ENCODE assay signal across 1 cellular context in the genomic region with DNA sequence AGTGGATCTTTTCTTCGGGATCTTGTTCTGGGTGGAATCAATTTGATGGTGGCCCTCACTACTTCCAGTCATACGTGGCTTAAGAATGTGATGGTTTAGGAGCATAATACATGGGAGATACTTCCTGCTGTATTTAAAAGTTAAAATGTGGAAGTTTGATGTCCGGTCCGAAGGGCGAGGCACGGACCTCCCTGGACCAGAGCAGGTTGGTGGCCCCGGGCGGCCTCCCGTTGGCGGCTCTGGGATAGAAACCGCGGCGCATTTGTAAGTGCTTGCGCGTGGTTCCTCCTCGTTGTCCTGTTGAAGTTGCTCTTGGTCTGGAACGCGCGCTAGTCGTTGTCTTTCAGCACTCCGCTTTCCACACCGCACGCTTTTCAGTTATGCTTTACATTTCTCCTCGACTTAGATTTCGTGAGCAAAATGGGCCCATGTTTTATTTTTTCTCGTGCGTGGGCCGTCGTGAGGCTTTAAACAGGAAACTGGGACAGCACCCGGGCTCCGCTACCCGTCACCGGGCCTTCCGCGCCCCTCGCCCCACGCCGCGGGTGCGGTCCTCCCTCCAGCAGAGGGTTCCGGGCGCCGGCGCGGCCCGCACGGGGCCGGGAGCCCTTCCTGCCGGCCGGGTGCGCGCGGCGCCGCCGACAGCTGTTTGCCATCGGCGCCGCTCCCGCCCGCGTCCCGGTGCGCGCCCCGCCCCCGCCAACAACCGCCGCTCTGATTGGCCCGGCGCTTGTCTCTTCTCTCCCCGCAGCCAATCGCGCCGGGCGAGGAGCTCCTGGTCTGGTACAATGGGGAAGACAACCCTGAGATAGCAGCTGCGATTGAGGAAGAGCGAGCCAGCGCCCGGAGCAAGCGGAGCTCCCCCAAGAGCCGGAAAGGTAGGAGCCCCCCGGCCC.
TF ChIP-seq lines count a peak whose summit lies in the region.

No MANE protein-coding gene starts in this region.

TF ChIP-seq in K562, 482 proteins besides CTCF, POLR2A, EP300 and RAD21 (continued from another document and continues in another):
- TF ChIP-seq, protein P1, sequence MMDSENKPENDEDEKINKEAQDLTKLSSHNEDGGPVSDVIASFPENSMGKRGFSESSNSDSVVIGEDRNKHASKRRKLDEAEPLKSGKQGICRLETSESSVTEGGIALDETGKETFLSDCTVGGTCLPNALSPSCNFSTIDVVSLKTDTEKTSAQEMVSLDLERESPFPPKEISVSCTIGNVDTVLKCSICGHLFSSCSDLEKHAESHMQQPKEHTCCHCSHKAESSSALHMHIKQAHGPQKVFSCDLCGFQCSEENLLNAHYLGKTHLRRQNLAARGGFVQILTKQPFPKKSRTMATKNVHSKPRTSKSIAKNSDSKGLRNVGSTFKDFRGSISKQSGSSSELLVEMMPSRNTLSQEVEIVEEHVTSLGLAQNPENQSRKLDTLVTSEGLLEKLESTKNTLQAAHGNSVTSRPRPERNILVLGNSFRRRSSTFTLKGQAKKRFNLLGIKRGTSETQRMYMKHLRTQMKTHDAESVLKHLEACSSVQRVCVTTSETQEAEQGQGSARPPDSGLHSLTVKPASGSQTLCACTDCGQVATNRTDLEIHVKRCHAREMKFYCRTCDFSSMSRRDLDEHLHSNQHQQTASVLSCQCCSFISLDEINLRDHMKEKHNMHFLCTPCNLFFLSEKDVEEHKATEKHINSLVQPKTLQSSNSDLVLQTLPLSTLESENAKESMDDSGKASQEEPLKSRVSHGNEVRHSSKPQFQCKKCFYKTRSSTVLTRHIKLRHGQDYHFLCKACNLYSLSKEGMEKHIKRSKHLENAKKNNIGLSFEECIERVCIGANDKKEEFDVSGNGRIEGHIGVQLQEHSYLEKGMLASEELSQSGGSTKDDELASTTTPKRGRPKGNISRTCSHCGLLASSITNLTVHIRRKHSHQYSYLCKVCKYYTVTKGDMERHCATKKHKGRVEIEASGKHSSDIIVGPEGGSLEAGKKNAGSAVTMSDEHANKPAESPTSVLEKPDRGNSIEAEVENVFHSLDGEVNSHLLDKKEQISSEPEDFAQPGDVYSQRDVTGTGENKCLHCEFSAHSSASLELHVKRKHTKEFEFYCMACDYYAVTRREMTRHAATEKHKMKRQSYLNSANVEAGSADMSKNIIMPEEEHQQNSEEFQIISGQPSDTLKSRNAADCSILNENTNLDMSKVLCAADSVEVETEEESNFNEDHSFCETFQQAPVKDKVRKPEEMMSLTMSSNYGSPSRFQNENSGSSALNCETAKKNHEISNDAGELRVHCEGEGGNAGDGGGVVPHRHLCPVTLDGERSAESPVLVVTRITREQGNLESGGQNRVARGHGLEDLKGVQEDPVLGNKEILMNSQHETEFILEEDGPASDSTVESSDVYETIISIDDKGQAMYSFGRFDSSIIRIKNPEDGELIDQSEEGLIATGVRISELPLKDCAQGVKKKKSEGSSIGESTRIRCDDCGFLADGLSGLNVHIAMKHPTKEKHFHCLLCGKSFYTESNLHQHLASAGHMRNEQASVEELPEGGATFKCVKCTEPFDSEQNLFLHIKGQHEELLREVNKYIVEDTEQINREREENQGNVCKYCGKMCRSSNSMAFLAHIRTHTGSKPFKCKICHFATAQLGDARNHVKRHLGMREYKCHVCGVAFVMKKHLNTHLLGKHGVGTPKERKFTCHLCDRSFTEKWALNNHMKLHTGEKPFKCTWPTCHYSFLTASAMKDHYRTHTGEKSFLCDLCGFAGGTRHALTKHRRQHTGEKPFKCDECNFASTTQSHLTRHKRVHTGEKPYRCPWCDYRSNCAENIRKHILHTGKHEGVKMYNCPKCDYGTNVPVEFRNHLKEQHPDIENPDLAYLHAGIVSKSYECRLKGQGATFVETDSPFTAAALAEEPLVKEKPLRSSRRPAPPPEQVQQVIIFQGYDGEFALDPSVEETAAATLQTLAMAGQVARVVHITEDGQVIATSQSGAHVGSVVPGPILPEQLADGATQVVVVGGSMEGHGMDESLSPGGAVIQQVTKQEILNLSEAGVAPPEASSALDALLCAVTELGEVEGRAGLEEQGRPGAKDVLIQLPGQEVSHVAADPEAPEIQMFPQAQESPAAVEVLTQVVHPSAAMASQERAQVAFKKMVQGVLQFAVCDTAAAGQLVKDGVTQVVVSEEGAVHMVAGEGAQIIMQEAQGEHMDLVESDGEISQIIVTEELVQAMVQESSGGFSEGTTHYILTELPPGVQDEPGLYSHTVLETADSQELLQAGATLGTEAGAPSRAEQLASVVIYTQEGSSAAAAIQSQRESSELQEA (IDR thresholded peaks at IDR 0.05; ENCODE audit: low read depth): no peak
- no peak for TF ChIP-seq KDM4B (IDR thresholded peaks at IDR 0.05; ENCODE audit: borderline replicate concordance in 2 of 2, low read depth in 1 of 2)
- peak; percentile 64 for TF ChIP-seq SMAD4 (CRISPR knock-in tag; conservative IDR thresholded peaks at IDR 0.05)
- TF ChIP-seq FOXK2 (conservative IDR thresholded peaks at IDR 0.05 in 1 of 2, IDR thresholded peaks at IDR 0.05 in 1 of 2; ENCODE audit: low read depth in 2 of 2): no peak
- no peak for TF ChIP-seq ZNF583 (CRISPR knock-in tag; IDR thresholded peaks at IDR 0.05)
- TF ChIP-seq ZNF165 (CRISPR knock-in tag; IDR thresholded peaks at IDR 0.05; ENCODE audit: borderline replicate concordance): no peak
- no peak for TF ChIP-seq CBX8 (IDR thresholded peaks at IDR 0.05; ENCODE audit: borderline replicate concordance, extremely low read depth, low read depth, low read length, poor library complexity, severe bottlenecking)
- peak; percentile 75; the same call in 1 of the 2 replicates for TF ChIP-seq CBX1 (IDR thresholded peaks at IDR 0.05; ENCODE audit: low read depth)
- TF ChIP-seq CBFA2T3 (IDR thresholded peaks at IDR 0.05): no peak
- TF ChIP-seq ZNF274 (IDR thresholded peaks at IDR 0.05; ENCODE audit: borderline replicate concordance, low read depth, low read length): no peak
- 0 out of 4 replicates have a peak, but pooled peaks of 1 of the 2 experiments have one; percentile 28 for TF ChIP-seq ZMIZ1 (IDR thresholded peaks at IDR 0.05; ENCODE audit: low read depth in 2 of 2, low read length in 2 of 2)
- TF ChIP-seq MECOM (CRISPR knock-in tag; IDR thresholded peaks at IDR 0.05): peak; percentile 33; the same call in 1 of the 2 replicates
- peak; percentile 90 for TF ChIP-seq RBM25 (IDR thresholded peaks at IDR 0.05; ENCODE audit: low read depth, low read length, severe bottlenecking)
- no peak for TF ChIP-seq ZNF76 (CRISPR knock-in tag; IDR thresholded peaks at IDR 0.05; ENCODE audit: borderline replicate concordance)
- TF ChIP-seq FOXM1 (IDR thresholded peaks at IDR 0.05; ENCODE audit: low read depth): no peak
- no peak for TF ChIP-seq FOXM1 (CRISPR knock-in tag; IDR thresholded peaks at IDR 0.05; ENCODE audit: low read depth)
- TF ChIP-seq KAT7 (CRISPR knock-in tag; IDR thresholded peaks at IDR 0.05; ENCODE audit: borderline replicate concordance): no peak
- no peak for TF ChIP-seq ZNF589 (CRISPR knock-in tag; IDR thresholded peaks at IDR 0.05; ENCODE audit: low read depth)
- TF ChIP-seq ZNF436 (CRISPR knock-in tag; IDR thresholded peaks at IDR 0.05): no peak
- TF ChIP-seq WHSC1 (IDR thresholded peaks at IDR 0.05; ENCODE audit: low read length): no peak
- peak; percentile 46; the same call in 1 of the 2 replicates for TF ChIP-seq ZBED1 (IDR thresholded peaks at IDR 0.05)
- no peak for TF ChIP-seq RHOXF2B (CRISPR knock-in tag; conservative IDR thresholded peaks at IDR 0.05)
- TF ChIP-seq, protein P2, sequence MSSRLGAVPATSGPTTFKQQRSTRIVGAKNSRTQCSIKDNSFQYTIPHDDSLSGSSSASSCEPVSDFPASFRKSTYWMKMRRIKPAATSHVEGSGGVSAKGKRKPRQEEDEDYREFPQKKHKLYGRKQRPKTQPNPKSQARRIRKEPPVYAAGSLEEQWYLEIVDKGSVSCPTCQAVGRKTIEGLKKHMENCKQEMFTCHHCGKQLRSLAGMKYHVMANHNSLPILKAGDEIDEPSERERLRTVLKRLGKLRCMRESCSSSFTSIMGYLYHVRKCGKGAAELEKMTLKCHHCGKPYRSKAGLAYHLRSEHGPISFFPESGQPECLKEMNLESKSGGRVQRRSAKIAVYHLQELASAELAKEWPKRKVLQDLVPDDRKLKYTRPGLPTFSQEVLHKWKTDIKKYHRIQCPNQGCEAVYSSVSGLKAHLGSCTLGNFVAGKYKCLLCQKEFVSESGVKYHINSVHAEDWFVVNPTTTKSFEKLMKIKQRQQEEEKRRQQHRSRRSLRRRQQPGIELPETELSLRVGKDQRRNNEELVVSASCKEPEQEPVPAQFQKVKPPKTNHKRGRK (tag; IDR thresholded peaks at IDR 0.05): no peak
- TF ChIP-seq PYGO2 (tag; IDR thresholded peaks at IDR 0.05): no peak
- peak; percentile 61 for TF ChIP-seq MYC (IDR thresholded peaks at IDR 0.05; ENCODE audit: low read depth, low read length)
- TF ChIP-seq MYC (CRISPR knock-in tag; IDR thresholded peaks at IDR 0.05; ENCODE audit: borderline replicate concordance, low read depth): no peak
- no peak for TF ChIP-seq SIRT6 (IDR thresholded peaks at IDR 0.05; ENCODE audit: low read depth, low read length)
- no peak for TF ChIP-seq DIDO1 (tag; IDR thresholded peaks at IDR 0.05; ENCODE audit: low read depth)
- TF ChIP-seq EGR1 (conservative IDR thresholded peaks at IDR 0.05): peak; percentile 39
- peak; percentile 64 for TF ChIP-seq ZNF263 (CRISPR knock-in tag; IDR thresholded peaks at IDR 0.05; ENCODE audit: borderline replicate concordance)
- TF ChIP-seq NEUROD1 (IDR thresholded peaks at IDR 0.05; ENCODE audit: borderline replicate concordance, low read depth, low read length, partially characterized antibody): no peak
